20 cellular contexts compared by ENCODE assay signal in genomic region chrX:134636859-134637258, GRCh38.
DNase-seq lines count a peak whose midpoint lies in the region; ATAC-seq and TF ChIP-seq lines count a peak whose summit lies in the region.
"Had no signal": no experiment of that assay in that cellular context is flagged by ENCODE, and none has a peak within 500 bp of the region (broad histone marks: within the 10 kb centered on the region; RNA-seq: fewer than 3 reads in every experiment).

No MANE protein-coding gene starts in this region.

- no peak overlapping the region for H3K4me3 Mint-ChIP-seq in nephron progenitor cell
- H3K4me3 Mint-ChIP-seq: activated naive CD8-positive, alpha-beta T cell treated with anti-CD3 and anti-CD28 coated beads, Interleukin-2, amount 10 ng/mL, durations not matched to agents 7 days and 5 days; activated T-helper 1 cell treated with anti-CD3 and anti-CD28 coated beads, Interleukin-12 subunit alpha, Interleukin-12 subunit beta, Interleukin-2, Interleukin-4 antibody, amounts not matched to agents 30 ng/mL and 10 ng/mL and 1 ng/mL, durations not matched to agents 14 hours and 24 hours and 36 hours; CD4-positive, CD25-positive, alpha-beta regulatory T cell; neural crest cell; T-helper 2 cell treated with Interferon-gamma antibody and Interleukin-4, amounts not matched to agents 5 μg/mL and 100 μg/mL, for 36 hours had no signal

- peak overlapping the region; percentile 68 for H3K27ac Mint-ChIP-seq in nephron progenitor cell
- H3K27ac Mint-ChIP-seq: activated naive CD8-positive, alpha-beta T cell treated with anti-CD3 and anti-CD28 coated beads, Interleukin-2, amount 10 ng/mL, durations not matched to agents 7 days and 5 days; activated T-helper 1 cell treated with anti-CD3 and anti-CD28 coated beads, Interleukin-12 subunit alpha, Interleukin-12 subunit beta, Interleukin-2, Interleukin-4 antibody, amounts not matched to agents 30 ng/mL and 10 ng/mL and 1 ng/mL, durations not matched to agents 14 hours and 24 hours and 36 hours; CD4-positive, CD25-positive, alpha-beta regulatory T cell; T-helper 2 cell treated with Interferon-gamma antibody and Interleukin-4, amounts not matched to agents 5 μg/mL and 100 μg/mL, for 36 hours had no signal

- H3K9me3 Mint-ChIP-seq in nephron progenitor cell = peaks cover 43% of the 10 kb centered on the region
- H3K9me3 Mint-ChIP-seq: activated naive CD8-positive, alpha-beta T cell treated with anti-CD3 and anti-CD28 coated beads, Interleukin-2, amount 10 ng/mL, durations not matched to agents 7 days and 5 days; activated T-helper 1 cell treated with anti-CD3 and anti-CD28 coated beads, Interleukin-12 subunit alpha, Interleukin-12 subunit beta, Interleukin-2, Interleukin-4 antibody, amounts not matched to agents 30 ng/mL and 10 ng/mL and 1 ng/mL, durations not matched to agents 14 hours and 24 hours and 36 hours; T-helper 2 cell treated with Interferon-gamma antibody and Interleukin-4, amounts not matched to agents 5 μg/mL and 100 μg/mL, for 36 hours had no signal

- TF ChIP-seq CTCF in nephron progenitor cell (IDR thresholded peaks at IDR 0.05) = no peak

- peaks cover 47% of the 10 kb centered on the region for H3K4me1 Mint-ChIP-seq in nephron progenitor cell
- H3K4me1 Mint-ChIP-seq: activated naive CD8-positive, alpha-beta T cell treated with anti-CD3 and anti-CD28 coated beads, Interleukin-2, amount 10 ng/mL, durations not matched to agents 7 days and 5 days; CD4-positive, CD25-positive, alpha-beta regulatory T cell; neural crest cell had no signal

- no peak for ATAC-seq in HG02852 (IDR thresholded peaks at IDR 0.05; ENCODE audit: unreplicated experiment)
- ATAC-seq: PC-3 had no signal

- DNase-seq in GM03348 (ENCODE audit: low spot score) (peak; percentile 27), NCI-H69 (lab: John Stamatoyannopoulos, UW) (peak; percentile 68), erythroblast (lab: John Stamatoyannopoulos, UW) (peak; percentile 1), nephron progenitor cell (no peak), 8988T (no peak), NOMO-1 treated with dmso at 0.1 percent for 144 hours (lab: John Stamatoyannopoulos, UW; ENCODE audit: unreplicated experiment) (no peak)
- DNase-seq: activated CD8-positive, alpha-beta memory T cell treated with anti-CD3 and anti-CD28 coated beads for 24 hours; activated naive CD8-positive, alpha-beta T cell treated with anti-CD3 and anti-CD28 coated beads, Interleukin-2, amount 10 ng/mL, durations not matched to agents 7 days and 5 days; CD4-positive, CD25-positive, alpha-beta regulatory T cell; DND-41; esophagus squamous epithelium; MM.1S; NCI-H2081; NCI-H526; PC-3; spleen had no signal

- peaks cover 11% of the 10 kb centered on the region for H3K27me3 Mint-ChIP-seq in nephron progenitor cell (ENCODE audit: low read depth, poor library complexity)
- H3K27me3 Mint-ChIP-seq: CD4-positive, CD25-positive, alpha-beta regulatory T cell had no signal

- H3K36me3 Mint-ChIP-seq in nephron progenitor cell (ENCODE audit: low read depth) = no peaks in the 10 kb centered on the region
- H3K36me3 Mint-ChIP-seq: activated naive CD8-positive, alpha-beta T cell treated with anti-CD3 and anti-CD28 coated beads, Interleukin-2, amount 10 ng/mL, durations not matched to agents 7 days and 5 days; CD4-positive, CD25-positive, alpha-beta regulatory T cell had no signal

- no peak for TF ChIP-seq POLR2A in erythroblast (IDR thresholded peaks at IDR 0.05; ENCODE audit: low read length)

Comparison
In these comparisons a context has a peak if more than half of its experiments do, and no peak if none do; other contexts are left out.
1. DNase-seq: peak in GM03348 (single experiment), NCI-H69 (single experiment) and erythroblast (2 of 2); none in nephron progenitor cell (single experiment), 8988T (single experiment) and NOMO-1 treated with dmso at 0.1 percent for 144 hours (single experiment).